Comparison of ENCODE assay signal across 11 cellular contexts in the genomic region with DNA sequence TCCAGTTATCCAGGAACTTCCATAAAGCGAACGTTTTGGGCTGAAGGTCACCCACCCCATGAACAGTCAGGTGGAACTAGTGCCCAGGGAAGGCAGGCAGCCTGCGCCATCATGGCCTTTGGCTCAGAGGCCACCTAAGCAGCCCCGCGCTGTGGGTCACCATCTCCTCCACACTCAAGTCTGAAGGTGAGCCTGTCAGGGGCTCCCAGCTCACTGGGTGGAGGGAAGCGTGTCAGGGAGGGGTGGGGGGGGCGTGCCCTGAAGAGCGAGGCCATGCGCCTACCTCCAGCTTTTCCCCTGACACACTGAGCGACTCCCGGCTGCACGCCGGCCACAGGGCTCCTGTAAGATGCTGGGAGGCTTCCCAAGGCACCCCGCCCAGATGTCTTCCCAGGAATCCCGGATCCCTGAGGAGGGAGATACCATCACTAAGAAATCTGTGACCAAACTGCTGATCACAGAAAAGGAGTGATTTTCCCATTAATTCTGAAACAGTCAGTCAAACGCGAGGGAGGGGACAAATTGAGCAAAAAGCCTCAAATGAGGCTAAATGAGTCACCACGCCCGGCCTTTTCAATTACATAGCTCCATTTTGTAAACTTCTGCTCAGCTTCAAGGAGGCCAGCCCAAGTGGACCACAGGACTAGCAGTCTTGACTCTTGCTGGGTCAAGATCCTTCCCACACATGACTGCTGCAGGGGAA. TPM values are rescaled to one million over a fixed set of nuclear protein-coding genes. Genes with fewer than 3 reads are reported as not detected.
DNase-seq lines count a peak whose midpoint lies in the region; ATAC-seq and TF ChIP-seq lines count a peak whose summit lies in the region.
"Had no signal": no experiment of that assay in that cellular context is flagged by ENCODE, and none has a peak within 500 bp of the region (broad histone marks: within the 10 kb centered on the region; RNA-seq: fewer than 3 reads in every experiment).

No MANE protein-coding gene starts in this region.

- no peaks in the 10 kb centered on the region for H3K9me3 ChIP-seq in colonic mucosa
- H3K9me3 ChIP-seq: pancreas, SJSA1 had no signal

- no peaks in the 10 kb centered on the region for H3K27me3 Mint-ChIP-seq in activated CD4-positive, alpha-beta T cell treated with anti-CD3 and anti-CD28 coated beads, Interleukin-2, amount 10 ng/mL, durations not matched to agents 24 days and 14 days

- H3K36me3 Mint-ChIP-seq in activated CD4-positive, alpha-beta T cell treated with anti-CD3 and anti-CD28 coated beads, Interleukin-2, amount 10 ng/mL, durations not matched to agents 24 days and 14 days (ENCODE audit: low read depth) = peaks cover 22% of the 10 kb centered on the region

- H3K4me3 Mint-ChIP-seq in activated CD4-positive, alpha-beta T cell treated with anti-CD3 and anti-CD28 coated beads, Interleukin-2, amount 10 ng/mL, durations not matched to agents 24 days and 14 days = peak overlapping the region; percentile 23

- peaks cover 17% of the 10 kb centered on the region for H3K4me1 Mint-ChIP-seq in activated CD4-positive, alpha-beta T cell treated with anti-CD3 and anti-CD28 coated beads, Interleukin-2, amount 10 ng/mL, durations not matched to agents 24 days and 14 days

- no peak for DNase-seq in activated CD4-positive, alpha-beta T cell treated with anti-CD3 and anti-CD28 coated beads, Interleukin-2, amount 10 ng/mL, durations not matched to agents 24 days and 14 days
- DNase-seq in activated CD4-positive, alpha-beta T cell treated with anti-CD3 and anti-CD28 coated beads for 4 hours = no peak
- peak; percentile 39 for DNase-seq in NOMO-1 treated with dmso at 0.1 percent for 144 hours (lab: John Stamatoyannopoulos, UW; ENCODE audit: unreplicated experiment)
- DNase-seq in colonic mucosa = no peak
- DNase-seq in stimulated activated naive CD8-positive, alpha-beta T cell treated with anti-CD3 and anti-CD28 coated beads, Interleukin-15, Interleukin-2, amounts not matched to agents 100 U/mL and 50 U/mL, for 24 hours = peak; percentile 36
- no peak for DNase-seq in kidney tubule cell (ENCODE audit: low spot score)
- DNase-seq in DMS153 treated with DMSO at 0.1 percent for 48 hours (lab: John Stamatoyannopoulos, UW; ENCODE audit: unreplicated experiment) = no peak
- DNase-seq: NCI-H1436 treated with DMSO at 0.1 percent for 48 hours, pancreas had no signal

- H3K4me1 ChIP-seq in colonic mucosa = no peaks in the 10 kb centered on the region
- H3K4me1 ChIP-seq: pancreas, SJSA1 had no signal

- H3K27ac ChIP-seq in colonic mucosa = peak overlapping the region; percentile 40
- H3K27ac ChIP-seq: pancreas, SJSA1 had no signal

- intact Hi-C loops in activated CD4-positive, alpha-beta T cell treated with anti-CD3 and anti-CD28 coated beads, Interleukin-2, amount 10 ng/mL, durations not matched to agents 24 days and 14 days (cut with micrococcal nuclease) = loop anchor here (2.0 kb wide), 1 partner anchor 19 kb away; no protein-coding TSS in a partner anchor
- intact Hi-C loops in colonic mucosa (cut with DNase I) = no loop called here

- H3K27ac Mint-ChIP-seq in activated CD4-positive, alpha-beta T cell treated with anti-CD3 and anti-CD28 coated beads, Interleukin-2, amount 10 ng/mL, durations not matched to agents 24 days and 14 days = peak overlapping the region; percentile 82

- peak; percentile 78 for ATAC-seq in stimulated activated naive CD8-positive, alpha-beta T cell treated with anti-CD3 and anti-CD28 coated beads, Interleukin-15, Interleukin-2, amounts not matched to agents 100 U/mL and 50 U/mL, for 24 hours
- no peak for ATAC-seq in GM21737 (IDR thresholded peaks at IDR 0.05; ENCODE audit: unreplicated experiment)

- no peaks in the 10 kb centered on the region for H3K36me3 ChIP-seq in colonic mucosa

- no peak for TF ChIP-seq CTCF in colonic mucosa (IDR thresholded peaks at IDR 0.05)

- H3K9me3 Mint-ChIP-seq in activated CD4-positive, alpha-beta T cell treated with anti-CD3 and anti-CD28 coated beads, Interleukin-2, amount 10 ng/mL, durations not matched to agents 24 days and 14 days = no peaks in the 10 kb centered on the region

- no peaks in the 10 kb centered on the region for H3K27me3 ChIP-seq in colonic mucosa
- H3K27me3 ChIP-seq: pancreas, SJSA1 had no signal

- no peak overlapping the region for H3K4me3 ChIP-seq in colonic mucosa
- H3K4me3 ChIP-seq: pancreas, SJSA1 had no signal

- no peak overlapping the region for H3K9ac ChIP-seq in colonic mucosa (ENCODE audit: low read depth in 2 of 2, low read length in 2 of 2)

RNA-seq across cellular contexts. Expression of a gene that starts 26.5 kb away (rescaled TPM):
- total RNA-seq in activated CD4-positive, alpha-beta T cell treated with anti-CD3 and anti-CD28 coated beads, Interleukin-2, amount 10 ng/mL, durations not matched to agents 24 days and 14 days = 131 and 132 TPM in 2 replicates
- total RNA-seq in colonic mucosa = 10 to 100 TPM in 1 of 2 donors, 1 to 10 TPM in 1; 9.8 to 24.8 TPM

RNA-seq across cellular contexts. Expression of a gene that starts 44.7 kb away (rescaled TPM):
- 45.9 and 48.7 TPM in 2 replicates for total RNA-seq in activated CD4-positive, alpha-beta T cell treated with anti-CD3 and anti-CD28 coated beads, Interleukin-2, amount 10 ng/mL, durations not matched to agents 24 days and 14 days
- total RNA-seq in colonic mucosa = 10 to 100 TPM; 18.5 to 19.2 TPM

RNA-seq across cellular contexts. Expression of a gene that starts 54.0 kb away (rescaled TPM):
- total RNA-seq in activated CD4-positive, alpha-beta T cell treated with anti-CD3 and anti-CD28 coated beads, Interleukin-2, amount 10 ng/mL, durations not matched to agents 24 days and 14 days = 121 and 127 TPM in 2 replicates
- total RNA-seq in colonic mucosa = 100 to 1,000 TPM in 1 of 2 donors, 10 to 100 TPM in 1; 62.9 to 118 TPM

RNA-seq across cellular contexts. Expression of a gene that starts 54.3 kb away (rescaled TPM):
- 84.2 and 86.9 TPM in 2 replicates for total RNA-seq in activated CD4-positive, alpha-beta T cell treated with anti-CD3 and anti-CD28 coated beads, Interleukin-2, amount 10 ng/mL, durations not matched to agents 24 days and 14 days
- 10 to 100 TPM; 32.5 to 48.4 TPM for total RNA-seq in colonic mucosa

Comparison
In these comparisons a context has a peak if more than half of its experiments do, and no peak if none do; other contexts are left out.
1. DNase-seq: peak in NOMO-1 treated with dmso at 0.1 percent for 144 hours (single experiment) and stimulated activated naive CD8-positive, alpha-beta T cell treated with anti-CD3 and anti-CD28 coated beads, Interleukin-15, Interleukin-2, amounts not matched to agents 100 U/mL and 50 U/mL, for 24 hours (single experiment); none in activated CD4-positive, alpha-beta T cell treated with anti-CD3 and anti-CD28 coated beads, Interleukin-2, amount 10 ng/mL, durations not matched to agents 24 days and 14 days (single experiment), activated CD4-positive, alpha-beta T cell treated with anti-CD3 and anti-CD28 coated beads for 4 hours (0 of 2), colonic mucosa (single experiment), kidney tubule cell (single experiment) and DMS153 treated with DMSO at 0.1 percent for 48 hours (single experiment).